Comparison of ENCODE assay signal across 9 cellular contexts in the genomic region with DNA sequence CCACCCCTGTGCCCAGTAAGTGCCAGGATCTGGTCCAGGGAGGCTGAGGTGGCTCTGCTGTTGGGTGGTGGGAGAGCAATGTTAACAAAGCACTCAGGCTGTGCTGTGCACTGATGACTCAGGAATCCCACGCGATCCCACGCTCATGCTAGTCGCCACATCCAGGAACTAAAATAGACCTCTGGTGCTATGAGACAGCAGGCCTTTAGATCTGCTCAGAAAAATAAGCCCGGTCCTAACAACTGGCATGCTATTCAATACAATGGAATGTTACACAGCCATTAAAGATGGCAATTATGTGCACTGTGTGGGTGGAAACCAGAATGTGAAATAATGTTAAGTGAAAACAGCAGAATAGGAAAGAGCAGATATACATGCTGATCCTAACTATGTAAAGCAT. TPM values are rescaled to one million over a fixed set of nuclear protein-coding genes. Genes with fewer than 3 reads are reported as not detected.
DNase-seq lines count a peak whose midpoint lies in the region; ATAC-seq and TF ChIP-seq lines count a peak whose summit lies in the region.
"Had no signal": no experiment of that assay in that cellular context is flagged by ENCODE, and none has a peak within 500 bp of the region (broad histone marks: within the 10 kb centered on the region; RNA-seq: fewer than 3 reads in every experiment).

No MANE protein-coding gene starts in this region.

- ATAC-seq in HG03175 (IDR thresholded peaks at IDR 0.05; ENCODE audit: unreplicated experiment) = no peak

- DNase-seq in activated effector memory CD4-positive, alpha-beta T cell treated with anti-CD3 and anti-CD28 coated beads, Interleukin-2, amount 50 U/mL, for 16 hours = peak; percentile 61
- no peak for DNase-seq in activated effector memory CD4-positive, alpha-beta T cell treated with Interleukin-2 at 50 U/mL for 16 hours
- DNase-seq in activated CD4-positive, alpha-beta T cell treated with anti-CD3 and anti-CD28 coated beads, Interleukin-2, amount 50 U/mL, for 4 hours = peak; percentile 1 to 2
- DNase-seq in foreskin melanocyte (peak; percentile 81), SK-N-DZ (ENCODE audit: low spot score) (no peak), GM13976 (ENCODE audit: low spot score) (no peak)
- DNase-seq in stimulated activated CD8-positive, alpha-beta memory T cell treated with anti-CD3 and anti-CD28 coated beads, Interleukin-7, amount 100 ng/mL, for 48 hours (ENCODE audit: extremely low read depth in 1 of 2, low read depth in 1 of 2) = peak; percentile 6 to 34
- DNase-seq: activated gamma-delta T cell had no signal

- TF ChIP-seq CTCF in GM13976 (IDR thresholded peaks at IDR 0.05; ENCODE audit: borderline replicate concordance, control extremely low read depth, extremely low read depth, insufficient read depth, missing control alignments) = no peak

- in situ Hi-C loops in GM13976 (cut with MboI; ENCODE audit: low sequenced_read_pairs, unreplicated experiment) = no loop called here

RNA-seq across cellular contexts. Expression of a gene that starts 26.0 kb away (rescaled TPM):
- polyA plus RNA-seq in SK-N-DZ (2014; cell fraction: cytosol; rRNA removed) = not detected in 2 replicates
- polyA plus RNA-seq in SK-N-DZ (2014; cell fraction: nucleus; rRNA removed) = not detected in 2 replicates

RNA-seq across cellular contexts. Expression of a gene that starts 56.4 kb away (rescaled TPM):
- 18.2 and 22.7 TPM in 2 replicates for polyA plus RNA-seq in SK-N-DZ (2014; cell fraction: cytosol; rRNA removed)
- polyA plus RNA-seq in SK-N-DZ (2014; cell fraction: nucleus; rRNA removed) = 7.1 and 14.1 TPM in 2 replicates

Comparison
In these comparisons a context has a peak if more than half of its experiments do, and no peak if none do; other contexts are left out.
1. DNase-seq: peak in activated effector memory CD4-positive, alpha-beta T cell treated with anti-CD3 and anti-CD28 coated beads, Interleukin-2, amount 50 U/mL, for 16 hours (single experiment), activated CD4-positive, alpha-beta T cell treated with anti-CD3 and anti-CD28 coated beads, Interleukin-2, amount 50 U/mL, for 4 hours (2 of 2), foreskin melanocyte (single experiment) and stimulated activated CD8-positive, alpha-beta memory T cell treated with anti-CD3 and anti-CD28 coated beads, Interleukin-7, amount 100 ng/mL, for 48 hours (2 of 2); none in activated effector memory CD4-positive, alpha-beta T cell treated with Interleukin-2 at 50 U/mL for 16 hours (single experiment), SK-N-DZ (single experiment) and GM13976 (single experiment).